12 cellular contexts compared by ENCODE assay signal in the genomic region with DNA sequence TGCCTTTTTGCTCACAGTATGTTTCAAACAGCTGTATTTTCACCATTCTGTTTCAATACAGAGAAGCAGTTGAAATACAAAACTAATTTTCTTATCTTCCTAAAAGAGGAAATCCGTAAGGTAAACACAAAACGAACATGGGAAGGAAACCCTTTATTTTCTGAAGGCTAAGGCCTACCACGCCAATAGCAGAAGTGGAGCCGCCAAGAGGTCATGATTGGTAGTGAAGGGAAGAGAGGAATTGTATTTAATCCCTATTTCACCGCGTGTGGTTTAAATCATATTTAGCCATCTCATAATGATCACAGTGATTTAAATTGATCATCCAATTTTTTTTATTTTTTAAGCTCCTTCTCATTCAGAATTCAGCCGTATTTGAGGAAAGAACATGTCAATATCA.
DNase-seq lines count a peak whose midpoint lies in the region; ATAC-seq, FAIRE-seq and TF ChIP-seq lines count a peak whose summit lies in the region.
"Had no signal": no experiment of that assay in that cellular context is flagged by ENCODE, and none has a peak within 500 bp of the region (broad histone marks: within the 10 kb centered on the region; RNA-seq: fewer than 3 reads in every experiment).

No MANE protein-coding gene starts in this region.

- H3K18ac ChIP-seq in H9 (ENCODE audit: insufficient read length, low read depth, low read length) = no peak overlapping the region

- intact Hi-C loops in lower lobe of right lung (cut with DNase I) = no loop called here

- no peaks in the 10 kb centered on the region for H3K9me3 Mint-ChIP-seq in H9
- peaks cover 8 to 11% of the 10 kb centered on the region in 2 donors for H3K9me3 Mint-ChIP-seq in effector memory CD8-positive, alpha-beta T cell

- H3K27ac Mint-ChIP-seq in H9 = no peak overlapping the region; a peak in 1 of 7 replicates
- H3K27ac Mint-ChIP-seq in effector memory CD8-positive, alpha-beta T cell = no peak overlapping the region

- no peak for FAIRE-seq in D721Med (lab: Jason Lieb, UNC)

- H2BK20ac ChIP-seq in H9 (ENCODE audit: low read depth, low read length, poor library complexity, severe bottlenecking) = no peak overlapping the region

- H3K27me3 Mint-ChIP-seq in H9 (ENCODE audit: low read depth) = peaks cover 12% of the 10 kb centered on the region
- H3K27me3 Mint-ChIP-seq in effector memory CD8-positive, alpha-beta T cell = no peaks in the 10 kb centered on the region

- H4K91ac ChIP-seq in H9 (ENCODE audit: insufficient read length, low read depth, low read length) = no peak overlapping the region

- no peak overlapping the region for H3K4me3 ChIP-seq in adipocyte (ENCODE audit: low read length)
- no peak overlapping the region for H3K4me3 ChIP-seq in lower lobe of right lung
- H3K4me3 ChIP-seq: GM12878, tibial artery had no signal

- no peak overlapping the region for H2BK12ac ChIP-seq in H9 (ENCODE audit: insufficient read length, low read depth, low read length)

- H3K23me2 ChIP-seq in H9 (ENCODE audit: insufficient read length, low read depth, low read length, poor library complexity, severe bottlenecking) = no peaks in the 10 kb centered on the region

- H4K8ac ChIP-seq in H9 (replicated peaks; ENCODE audit: insufficient read length, low read depth, low read length) = no peak overlapping the region

- no peak overlapping the region for H3K56ac ChIP-seq in H9 (ENCODE audit: insufficient read length, low read depth, low read length)

- no peak overlapping the region for H2AFZ ChIP-seq in H9 (ENCODE audit: low read length)

- H2BK15ac ChIP-seq in H9 (ENCODE audit: low read depth, low read length) = no peak overlapping the region

- TF ChIP-seq CTCF in D721Med (IDR thresholded peaks at IDR 0.05; ENCODE audit: insufficient read depth, missing control alignments) (peak; percentile 38), H9 (conservative IDR thresholded peaks at IDR 0.05) (peak; percentile 71), lower lobe of right lung (IDR thresholded peaks at IDR 0.05) (peak; percentile 38)

- H3K36me3 ChIP-seq in adipocyte (ENCODE audit: control insufficient read depth, insufficient read depth, low read length, severe bottlenecking) (no peaks in the 10 kb centered on the region), lower lobe of right lung (no peaks in the 10 kb centered on the region)
- H3K36me3 ChIP-seq: tibial artery had no signal

- H3K4me2 ChIP-seq in H9 (ENCODE audit: insufficient read depth, insufficient read length, low read length) = no peak overlapping the region

- H3K23ac ChIP-seq in H9 (ENCODE audit: insufficient read length, low read depth, low read length) = no peak overlapping the region

- H3K9me3 ChIP-seq in H9 (ENCODE audit: control insufficient read depth, low read depth, low read length) (no peaks in the 10 kb centered on the region), adipocyte (ENCODE audit: control insufficient read depth, low read length) (no peaks in the 10 kb centered on the region), lower lobe of right lung (no peaks in the 10 kb centered on the region)
- H3K9me3 ChIP-seq: tibial artery had no signal

- no peaks in the 10 kb centered on the region for H3K27me3 ChIP-seq in H9 (ENCODE audit: insufficient read depth, low read length)
- peaks cover 23% of the 10 kb centered on the region for H3K27me3 ChIP-seq in adipocyte (replicated peaks; ENCODE audit: control insufficient read depth, insufficient read depth, low read length)
- H3K27me3 ChIP-seq in lower lobe of right lung (ENCODE audit: low read depth) = no peaks in the 10 kb centered on the region
- H3K27me3 ChIP-seq: tibial artery had no signal

- H3K14ac ChIP-seq in H9 (ENCODE audit: insufficient read depth, low read length) = no peak overlapping the region

- no peak overlapping the region for H2BK5ac ChIP-seq in H9 (ENCODE audit: insufficient read length, low read length)

- no peak overlapping the region for H3K4ac ChIP-seq in H9 (ENCODE audit: low read depth, low read length)

- no peaks in the 10 kb centered on the region for H3K4me1 ChIP-seq in H9 (ENCODE audit: insufficient read depth, low read length)
- no peaks in the 10 kb centered on the region for H3K4me1 ChIP-seq in adipocyte (ENCODE audit: control insufficient read depth, insufficient read depth, low read length)
- H3K4me1 ChIP-seq in lower lobe of right lung = no peaks in the 10 kb centered on the region
- H3K4me1 ChIP-seq: tibial artery had no signal

- H4K5ac ChIP-seq in H9 (ENCODE audit: insufficient read length, low read depth, low read length) = no peak overlapping the region

- no peak for ATAC-seq in lower lobe of right lung
- ATAC-seq in HG02678 (IDR thresholded peaks at IDR 0.05; ENCODE audit: unreplicated experiment) = no peak
- no peak for ATAC-seq in effector memory CD8-positive, alpha-beta T cell (replicated peaks)
- ATAC-seq: GM12878 had no signal

- H3K4me1 Mint-ChIP-seq in H9 = peaks cover 0 to 11% of the 10 kb centered on the region in 2 experiments; a peak in 2 of 4 replicates
- no peaks in the 10 kb centered on the region for H3K4me1 Mint-ChIP-seq in effector memory CD8-positive, alpha-beta T cell (ENCODE audit: low read depth in 2 of 2)

- WGBS in H9 (ENCODE audit: extremely low coverage, insufficient read length, low lambda C conversion rate) = no CpG with 5 or more reads among the region's 7 CpGs

- no peak overlapping the region for H3K27ac ChIP-seq in H9 (ENCODE audit: insufficient read length, low read depth, low read length)
- H3K27ac ChIP-seq in lower lobe of right lung = no peak overlapping the region
- H3K27ac ChIP-seq: tibial artery had no signal

- no peak overlapping the region for H2AK5ac ChIP-seq in H9 (ENCODE audit: insufficient read length, low read length)

- no peak for DNase-seq in D721Med (ENCODE audit: insufficient read length, low spot score)
- no peak for DNase-seq in H9
- DNase-seq in adipocyte (ENCODE audit: low read depth) = peak; percentile 27
- DNase-seq in lower lobe of right lung = no peak
- no peak for DNase-seq in stimulated activated naive CD4-positive, alpha-beta T cell (lab: John Stamatoyannopoulos, UW)
- no peak for DNase-seq in effector memory CD8-positive, alpha-beta T cell
- DNase-seq in epidermal melanocyte (ENCODE audit: insufficient read length, low spot score) = no peak
- DNase-seq: activated T-cell treated with anti-CD3 and anti-CD28 coated beads, Interleukin-2, amount 50 U/mL, for 1 hour; effector memory CD4-positive, alpha-beta T cell; tibial artery had no signal

- no peaks in the 10 kb centered on the region for H3K36me3 Mint-ChIP-seq in H9 (ENCODE audit: insufficient read depth in 1 of 3, low read depth in 3 of 3)
- H3K36me3 Mint-ChIP-seq in effector memory CD8-positive, alpha-beta T cell (ENCODE audit: insufficient read depth) = no peaks in the 10 kb centered on the region

- H3K79me2 ChIP-seq in H9 (ENCODE audit: insufficient read depth, low read length) = no peaks in the 10 kb centered on the region

- H4K20me1 ChIP-seq in H9 (ENCODE audit: control insufficient read depth, insufficient read depth, insufficient read length) = no peaks in the 10 kb centered on the region

- H3K9ac ChIP-seq in H9 (ENCODE audit: extremely low read depth, insufficient read length, low read length) (no peak overlapping the region), adipocyte (ENCODE audit: low read length) (no peak overlapping the region)

- H3T11ph ChIP-seq in H9 (ENCODE audit: low read length) = no peak overlapping the region

- H2BK120ac ChIP-seq in H9 (ENCODE audit: low read depth, low read length, poor library complexity, severe bottlenecking) = no peak overlapping the region

- no peak overlapping the region for H3K4me3 Mint-ChIP-seq in H9
- H3K4me3 Mint-ChIP-seq in effector memory CD8-positive, alpha-beta T cell = no peak overlapping the region

- no peaks in the 10 kb centered on the region for H3K79me1 ChIP-seq in H9 (ENCODE audit: insufficient read depth, low read depth, low read length, poor library complexity, severe bottlenecking)
